ENCODE assay signal across 8 cellular contexts in the genomic region with DNA sequence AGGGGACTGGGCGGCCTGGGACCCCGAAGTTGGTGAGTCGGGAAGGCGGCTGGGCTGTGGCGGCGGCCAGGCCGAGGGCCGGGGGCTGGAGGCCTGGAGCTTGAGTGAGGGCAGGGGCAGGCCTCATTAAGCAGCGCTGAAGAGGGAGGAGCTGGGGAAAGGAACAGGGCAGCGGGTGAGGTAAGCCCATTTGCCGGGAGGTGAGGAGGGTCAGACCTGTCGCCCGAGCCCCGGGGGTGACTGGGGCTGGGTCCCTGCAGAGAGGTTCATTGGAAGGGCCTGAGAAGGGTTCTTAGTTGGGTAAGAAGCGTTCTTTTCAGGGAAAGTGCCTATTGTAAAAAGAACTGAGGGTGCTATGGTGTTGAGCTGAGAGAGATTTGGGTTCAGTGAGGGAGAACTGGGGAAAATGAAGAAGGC. TPM values are rescaled to one million over a fixed set of nuclear protein-coding genes. Genes with fewer than 3 reads are reported as not detected.
DNase-seq lines count a peak whose midpoint lies in the region; ATAC-seq and TF ChIP-seq lines count a peak whose summit lies in the region.

No MANE protein-coding gene starts in this region.

- peak; percentile 69 for DNase-seq in D341Med (ENCODE audit: low spot score)
- DNase-seq in HT-29 (ENCODE audit: low spot score): peak; percentile 51
- DNase-seq in SW480 (ENCODE audit: low spot score): peak; percentile 48
- no peak for DNase-seq in epithelial cell of prostate (ENCODE audit: low read depth, low spot score)
- peak in 1 of 2 donors; percentile 93 for DNase-seq in vagina (ENCODE audit: extremely low spot score in 2 of 2)
- no peak for DNase-seq in midbrain (lab: John Stamatoyannopoulos, UW)

- H3K27ac ChIP-seq in epithelial cell of prostate: peak overlapping the region; percentile 93
- peak overlapping the region; percentile 89 for H3K27ac ChIP-seq in muscle layer of duodenum (ENCODE audit: low read length)
- H3K27ac ChIP-seq in vagina: peak overlapping the region; percentile 97

- no peak for TF ChIP-seq CTCF in vagina (IDR thresholded peaks at IDR 0.05)

- ATAC-seq in GM19467 (IDR thresholded peaks at IDR 0.05; ENCODE audit: unreplicated experiment): peak; percentile 4

- intact Hi-C loops in vagina (cut with DNase I): no loop called here

- peaks cover 0 to 8% of the 10 kb centered on the region in 2 donors for H3K36me3 ChIP-seq in muscle layer of duodenum (ENCODE audit: control insufficient read depth in 1 of 2, insufficient read depth in 2 of 2, low read length in 2 of 2)
- H3K36me3 ChIP-seq in vagina: peaks cover 0 to 6% of the 10 kb centered on the region in 2 donors

- H3K4me3 ChIP-seq in muscle layer of duodenum (ENCODE audit: low read depth in 1 of 2, low read length in 2 of 2) (peak overlapping the region; percentile 83 to 98), vagina (peak overlapping the region; percentile 85 to 99)

- TF ChIP-seq POLR2A in vagina (IDR thresholded peaks at IDR 0.05): no peak

- H3K4me1 ChIP-seq in muscle layer of duodenum (ENCODE audit: control insufficient read depth in 1 of 2, insufficient read depth in 2 of 2, low read length in 2 of 2): peaks cover 0 to 35% of the 10 kb centered on the region in 2 donors
- H3K4me1 ChIP-seq in vagina: peaks cover 50% of the 10 kb centered on the region

- H3K9me3 ChIP-seq in muscle layer of duodenum (ENCODE audit: control insufficient read depth in 1 of 2, low read length in 2 of 2) (no peaks in the 10 kb centered on the region), vagina (no peaks in the 10 kb centered on the region)

- H3K27me3 ChIP-seq in muscle layer of duodenum (ENCODE audit: low read depth, low read length) (no peaks in the 10 kb centered on the region), vagina (no peaks in the 10 kb centered on the region)

RNA-seq across cellular contexts. Expression of gene RAB5B, which starts 0.4 kb away (rescaled TPM):
- 32.1 and 35.0 TPM in 2 replicates for total RNA-seq in HT-29 (2014; rRNA removed; shearing (Covaris generic))
- 80.5 TPM for total RNA-seq in vagina

RNA-seq across cellular contexts. Expression of gene CDK2, which starts 7.7 kb away (rescaled TPM):
- 46.8 and 49.4 TPM in 2 replicates for total RNA-seq in HT-29 (2014; rRNA removed; shearing (Covaris generic))
- total RNA-seq in vagina: 26.0 TPM

RNA-seq across cellular contexts. Expression of gene PMEL, which starts 8.5 kb away (rescaled TPM):
- 2.7 and 7.6 TPM in 2 replicates for total RNA-seq in HT-29 (2014; rRNA removed; shearing (Covaris generic))
- 1.2 TPM for total RNA-seq in vagina

RNA-seq across cellular contexts. Expression of gene SUOX, which starts 22.8 kb away (rescaled TPM):
- total RNA-seq in HT-29 (2014; rRNA removed; shearing (Covaris generic)): 18.1 and 21.8 TPM in 2 replicates
- 15.5 TPM for total RNA-seq in vagina

RNA-seq across cellular contexts. Expression of gene DGKA, which starts 43.4 kb away (rescaled TPM):
- 5.5 and 5.9 TPM in 2 replicates for total RNA-seq in HT-29 (2014; rRNA removed; shearing (Covaris generic))
- 140 TPM for total RNA-seq in vagina

Comparison
In these comparisons a context has a peak if more than half of its experiments do, and no peak if none do; other contexts are left out.
1. DNase-seq: peak in D341Med (single experiment), HT-29 (single experiment) and SW480 (single experiment); none in epithelial cell of prostate (single experiment) and midbrain (single experiment).
2. Peak in every context shown above with its lines, with median percentiles within 50 percentile points of each other: H3K27ac ChIP-seq.